ENCODE assay signal across 13 cellular contexts in the genomic region with DNA sequence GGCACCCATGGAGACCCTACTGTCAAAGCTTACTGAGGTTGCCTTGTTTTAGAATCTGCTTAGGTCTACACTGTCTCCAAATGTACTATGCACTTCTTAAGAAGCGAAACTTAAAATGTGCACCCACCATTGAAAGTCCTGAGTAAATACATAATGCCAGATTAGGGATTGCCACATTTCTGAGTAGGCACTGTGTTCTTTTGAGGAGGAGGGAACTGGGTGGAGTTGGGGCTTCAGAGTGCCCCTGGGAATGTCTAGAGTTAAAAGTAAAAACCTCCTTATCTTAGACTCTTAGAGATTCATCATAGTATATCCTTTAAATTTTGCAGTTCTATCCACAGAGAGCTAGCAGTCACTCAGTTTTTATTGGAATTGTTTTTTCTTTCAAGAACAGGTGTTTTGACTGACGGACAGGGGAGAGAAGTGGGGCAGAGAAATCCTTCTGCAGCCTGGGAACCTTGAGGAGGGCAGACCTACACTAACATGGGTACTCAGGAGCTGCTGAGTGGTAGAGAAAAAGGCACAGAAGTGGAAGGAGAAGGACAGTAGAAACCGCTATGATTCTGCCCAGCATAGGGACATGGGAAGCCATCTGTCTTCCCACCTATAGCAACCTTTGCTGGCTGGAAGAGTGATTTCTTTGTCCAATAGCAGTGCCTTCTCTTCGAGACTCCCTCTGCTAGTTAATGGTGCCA. TPM values are rescaled to one million over a fixed set of nuclear protein-coding genes. Genes with fewer than 3 reads are reported as not detected.
DNase-seq lines count a peak whose midpoint lies in the region; ATAC-seq, FAIRE-seq and TF ChIP-seq lines count a peak whose summit lies in the region.
"Had no signal": no experiment of that assay in that cellular context is flagged by ENCODE, and none has a peak within 500 bp of the region (broad histone marks: within the 10 kb centered on the region; RNA-seq: fewer than 3 reads in every experiment).

No MANE protein-coding gene starts in this region.

- no peak overlapping the region for H3K14ac ChIP-seq in trophoblast cell (ENCODE audit: low read length)

- no peak overlapping the region for H3K4me3 ChIP-seq in CD8-positive, alpha-beta T cell (ENCODE audit: low read depth, low read length)
- H3K4me3 ChIP-seq in astrocyte (ENCODE audit: insufficient read depth, low read depth, low read length) (no peak overlapping the region), gastroesophageal sphincter (no peak overlapping the region), gastrocnemius medialis (peak overlapping the region in 1 of 4 donors; percentile 4), trophoblast cell (ENCODE audit: low read depth, low read length) (no peak overlapping the region)
- H3K4me3 ChIP-seq: GM12878 had no signal

- H3K23ac ChIP-seq in trophoblast cell (ENCODE audit: low read length), result no peak overlapping the region

- H3K27ac Mint-ChIP-seq in CD8-positive, alpha-beta T cell, result peak overlapping the region; percentile 15
- H3K27ac Mint-ChIP-seq in astrocyte (ENCODE audit: unreplicated experiment), result peak overlapping the region; percentile 97
- H3K27ac Mint-ChIP-seq: activated naive CD8-positive, alpha-beta T cell treated with anti-CD3 and anti-CD28 coated beads, Interleukin-2, amount 10 ng/mL, durations not matched to agents 7 days and 5 days; effector memory CD8-positive, alpha-beta T cell had no signal

- H3K18ac ChIP-seq in trophoblast cell (ENCODE audit: low read length), result no peak overlapping the region

- no peaks in the 10 kb centered on the region for H3K9me3 ChIP-seq in CD8-positive, alpha-beta T cell (ENCODE audit: low read length)
- H3K9me3 ChIP-seq in astrocyte (ENCODE audit: insufficient read depth, low read depth, low read length), result peaks cover 4% of the 10 kb centered on the region
- no peaks in the 10 kb centered on the region for H3K9me3 ChIP-seq in gastroesophageal sphincter
- no peaks in the 10 kb centered on the region for H3K9me3 ChIP-seq in gastrocnemius medialis
- H3K9me3 ChIP-seq in trophoblast cell (ENCODE audit: insufficient read depth, low read depth, low read length), result no peaks in the 10 kb centered on the region

- DNase-seq in CD8-positive, alpha-beta T cell, result no peak
- DNase-seq in astrocyte (ENCODE audit: low read depth) (no peak), gastrocnemius medialis (no peak), NCI-H446 treated with DMSO at 0.1 percent for 48 hours (lab: John Stamatoyannopoulos, UW) (no peak), trophoblast cell (no peak), retina (no peak)
- DNase-seq in stimulated activated CD4-positive, alpha-beta T cell treated with anti-CD3 and anti-CD28 coated beads, Interleukin-12 subunit alpha, Interleukin-12 subunit beta, amount 100 ng/mL, for 4 hours, result no peak
- DNase-seq: activated naive CD8-positive, alpha-beta T cell treated with anti-CD3 and anti-CD28 coated beads, Interleukin-2, amount 10 ng/mL, durations not matched to agents 7 days and 5 days; DMS79; effector memory CD8-positive, alpha-beta T cell had no signal

- no peaks in the 10 kb centered on the region for H4K20me1 ChIP-seq in astrocyte (ENCODE audit: insufficient read depth, low read length)

- H3K9me3 Mint-ChIP-seq in CD8-positive, alpha-beta T cell, result no peaks in the 10 kb centered on the region
- H3K9me3 Mint-ChIP-seq in astrocyte (ENCODE audit: unreplicated experiment), result peaks cover 16% of the 10 kb centered on the region
- H3K9me3 Mint-ChIP-seq: activated naive CD8-positive, alpha-beta T cell treated with anti-CD3 and anti-CD28 coated beads, Interleukin-2, amount 10 ng/mL, durations not matched to agents 7 days and 5 days; effector memory CD8-positive, alpha-beta T cell had no signal

- no peaks in the 10 kb centered on the region for H3K4me1 ChIP-seq in CD8-positive, alpha-beta T cell (ENCODE audit: insufficient read depth, low read length)
- H3K4me1 ChIP-seq in astrocyte (ENCODE audit: insufficient read depth, low read length) (peaks cover 45% of the 10 kb centered on the region), gastroesophageal sphincter (peaks cover 2 to 39% (median 16%) of the 10 kb centered on the region in 3 donors), gastrocnemius medialis (peaks cover 20 to 25% of the 10 kb centered on the region in 2 donors), trophoblast cell (ENCODE audit: control insufficient read depth in 1 of 2, insufficient read depth in 2 of 2, low read length in 2 of 2) (peaks cover 0 to 3% of the 10 kb centered on the region in 2 experiments)

- no peak overlapping the region for H2AK5ac ChIP-seq in trophoblast cell (ENCODE audit: low read length)

- CTCF ChIA-PET in CD8-positive, alpha-beta T cell (lab: Charles Lee), result interaction anchor here (0.6 to 2.0 kb wide), 3 partner anchors 10 to 160 kb away, joined by 3 to 9 read pairs (median 3); no protein-coding TSS in a partner anchor

- no peak overlapping the region for H3K4me3 Mint-ChIP-seq in CD8-positive, alpha-beta T cell
- peak overlapping the region; percentile 40 for H3K4me3 Mint-ChIP-seq in astrocyte (ENCODE audit: unreplicated experiment)
- H3K4me3 Mint-ChIP-seq: activated naive CD8-positive, alpha-beta T cell treated with anti-CD3 and anti-CD28 coated beads, Interleukin-2, amount 10 ng/mL, durations not matched to agents 7 days and 5 days; effector memory CD8-positive, alpha-beta T cell had no signal

- H3K4me2 ChIP-seq in astrocyte (ENCODE audit: low read length), result peak overlapping the region; percentile 63
- no peak overlapping the region for H3K4me2 ChIP-seq in trophoblast cell (ENCODE audit: low read length)

- H4K12ac ChIP-seq in trophoblast cell (ENCODE audit: low read depth, low read length), result no peak overlapping the region

- FAIRE-seq in astrocyte (lab: Jason Lieb, UNC), result no peak
- FAIRE-seq: GM12878, H1 had no signal

- WGBS in gastroesophageal sphincter (ENCODE audit: low coverage in 1 of 2), 2 donors, result 67 to 77% methylated on average over 3 to 4 of the region's 4 CpGs
- WGBS in trophoblast cell (ENCODE audit: extremely low coverage, insufficient coverage, insufficient read length), result no CpG with 5 or more reads among the region's 4 CpGs

- H3K27ac ChIP-seq in CD8-positive, alpha-beta T cell (ENCODE audit: low read depth, low read length), result no peak overlapping the region
- peak overlapping the region; percentile 100 for H3K27ac ChIP-seq in astrocyte (ENCODE audit: low read depth, low read length)
- peak overlapping the region; percentile 76 to 97 (median 88) for H3K27ac ChIP-seq in gastroesophageal sphincter
- H3K27ac ChIP-seq in gastrocnemius medialis, result peak overlapping the region; percentile 50 to 79 (median 68)
- no peak overlapping the region for H3K27ac ChIP-seq in trophoblast cell (ENCODE audit: low read depth, low read length)

- H4K8ac ChIP-seq in trophoblast cell (ENCODE audit: low read depth, low read length), result no peak overlapping the region

- no peak overlapping the region for H2BK5ac ChIP-seq in trophoblast cell (ENCODE audit: low read depth, low read length, poor library complexity)

- intact Hi-C loops in CD8-positive, alpha-beta T cell (cut with DNase I, micrococcal nuclease), result no loop called here
- intact Hi-C loops in gastrocnemius medialis (cut with DNase I; ENCODE audit: low total_unique reads), result loop anchor here (10.0 kb wide), 1 partner anchor 598 kb away; a partner anchor contains a TSS

- H3K27me3 ChIP-seq in CD8-positive, alpha-beta T cell (ENCODE audit: insufficient read depth, low read length), result no peaks in the 10 kb centered on the region
- no peaks in the 10 kb centered on the region for H3K27me3 ChIP-seq in astrocyte (ENCODE audit: insufficient read depth, low read length)
- H3K27me3 ChIP-seq in gastroesophageal sphincter, result no peaks in the 10 kb centered on the region
- peaks cover 0 to 17% (median 0%) of the 10 kb centered on the region in 3 donors for H3K27me3 ChIP-seq in gastrocnemius medialis
- H3K27me3 ChIP-seq in trophoblast cell (ENCODE audit: insufficient read depth, low read length), result no peaks in the 10 kb centered on the region

- peak overlapping the region; percentile 89 for H3K9ac ChIP-seq in astrocyte (ENCODE audit: low read length)
- no peak overlapping the region for H3K9ac ChIP-seq in trophoblast cell (ENCODE audit: low read length)

- no peaks in the 10 kb centered on the region for H3K4me1 Mint-ChIP-seq in CD8-positive, alpha-beta T cell (ENCODE audit: low read depth)
- peaks cover 48% of the 10 kb centered on the region for H3K4me1 Mint-ChIP-seq in astrocyte (ENCODE audit: low read depth, unreplicated experiment)

- in situ Hi-C loops in gastrocnemius medialis (cut with MboI; ENCODE audit: low sequenced_read_pairs in 4 of 4), result no loop called here

- H2BK120ac ChIP-seq in trophoblast cell (ENCODE audit: insufficient read depth, low read length, poor library complexity), result no peak overlapping the region

- no peaks in the 10 kb centered on the region for H3K79me2 ChIP-seq in astrocyte (ENCODE audit: insufficient read depth, low read length)
- no peaks in the 10 kb centered on the region for H3K79me2 ChIP-seq in trophoblast cell (ENCODE audit: control insufficient read depth, insufficient read depth, low read length, poor library complexity)

- no peak overlapping the region for H4K91ac ChIP-seq in trophoblast cell (ENCODE audit: low read depth, low read length)

- no peak for TF ChIP-seq CTCF in CD8-positive, alpha-beta T cell (IDR thresholded peaks at IDR 0.05)
- TF ChIP-seq CTCF in astrocyte (IDR thresholded peaks at IDR 0.05; ENCODE audit: insufficient read depth, low read depth, low read length) (no peak), gastroesophageal sphincter (IDR thresholded peaks at IDR 0.05) (no peak), gastrocnemius medialis (IDR thresholded peaks at IDR 0.05 in 4 of 5, conservative IDR thresholded peaks at IDR 0.05 in 1 of 5) (no peak)

- TF ChIP-seq EP300 in gastroesophageal sphincter (IDR thresholded peaks at IDR 0.05), result no peak

- POLR2A ChIA-PET in CD8-positive, alpha-beta T cell (lab: Charles Lee), result no interaction called here

- no peaks in the 10 kb centered on the region for H3K27me3 Mint-ChIP-seq in CD8-positive, alpha-beta T cell (ENCODE audit: low read depth)
- no peaks in the 10 kb centered on the region for H3K27me3 Mint-ChIP-seq in astrocyte (ENCODE audit: low read depth, unreplicated experiment)
- H3K27me3 Mint-ChIP-seq: effector memory CD8-positive, alpha-beta T cell had no signal

- no peak overlapping the region for H2BK12ac ChIP-seq in trophoblast cell (ENCODE audit: low read length)

- ATAC-seq in CD8-positive, alpha-beta T cell, result no peak
- ATAC-seq in gastroesophageal sphincter (peak; percentile 38), gastrocnemius medialis (peak; percentile 13 to 25)
- ATAC-seq: effector memory CD8-positive, alpha-beta T cell; GM12878 had no signal

- H3K79me1 ChIP-seq in trophoblast cell (ENCODE audit: low read length), result no peaks in the 10 kb centered on the region

- no peak overlapping the region for H2AFZ ChIP-seq in astrocyte (ENCODE audit: low read depth, low read length)
- no peak overlapping the region for H2AFZ ChIP-seq in trophoblast cell (ENCODE audit: insufficient read depth, low read length, poor library complexity)

- H3K36me3 ChIP-seq in CD8-positive, alpha-beta T cell (ENCODE audit: insufficient read depth, low read length), result no peaks in the 10 kb centered on the region
- H3K36me3 ChIP-seq in astrocyte (ENCODE audit: insufficient read depth, low read length), result no peaks in the 10 kb centered on the region
- H3K36me3 ChIP-seq in gastroesophageal sphincter, result no peaks in the 10 kb centered on the region
- H3K36me3 ChIP-seq in gastrocnemius medialis, result no peaks in the 10 kb centered on the region
- no peaks in the 10 kb centered on the region for H3K36me3 ChIP-seq in trophoblast cell (ENCODE audit: control insufficient read depth in 1 of 2, insufficient read depth in 2 of 2, low read length in 2 of 2)

- no peak for TF ChIP-seq POLR2A in gastroesophageal sphincter (IDR thresholded peaks at IDR 0.05)
- no peak for TF ChIP-seq POLR2A in gastrocnemius medialis (IDR thresholded peaks at IDR 0.05)

- no peaks in the 10 kb centered on the region for H3K36me3 Mint-ChIP-seq in CD8-positive, alpha-beta T cell
- H3K36me3 Mint-ChIP-seq in astrocyte (ENCODE audit: low read depth, unreplicated experiment), result peaks cover 4% of the 10 kb centered on the region
- H3K36me3 Mint-ChIP-seq: activated naive CD8-positive, alpha-beta T cell treated with anti-CD3 and anti-CD28 coated beads, Interleukin-2, amount 10 ng/mL, durations not matched to agents 7 days and 5 days had no signal

- H3K4ac ChIP-seq in trophoblast cell (ENCODE audit: low read depth, low read length), result no peak overlapping the region

RNA-seq across cellular contexts. Expression of a gene that starts 33.4 kb away (rescaled TPM):
- total RNA-seq in CD8-positive, alpha-beta T cell, result 10 to 100 TPM; 15.8 TPM
- 357 and 471 TPM in 2 replicates for total RNA-seq in astrocyte
- 100 to 1,000 TPM; 196 to 550 (median 237) TPM for total RNA-seq in gastroesophageal sphincter
- total RNA-seq in gastrocnemius medialis, result 10 to 100 TPM; 24.7 to 53.7 (median 37.0) TPM
- 24.5 and 30.8 TPM in 2 replicates for polyA plus RNA-seq in trophoblast cell (2013)

Comparison
In these comparisons a context has a peak if more than half of its experiments do, and no peak if none do; other contexts are left out.
1. H3K27ac ChIP-seq: peak in astrocyte (single experiment), gastroesophageal sphincter (4 of 4) and gastrocnemius medialis (4 of 4); none in CD8-positive, alpha-beta T cell (single experiment) and trophoblast cell (single experiment).